Comparison of ENCODE assay signal across 23 cellular contexts in genomic region chr3:164306042-164306441, GRCh38.
"Had no signal": no experiment of that assay in that cellular context is flagged by ENCODE, and none has a peak within 500 bp of the region (broad histone marks: within the 10 kb centered on the region; RNA-seq: fewer than 3 reads in every experiment).

No MANE protein-coding gene starts in this region.

- H3K4me3 Mint-ChIP-seq: activated B cell treated with CpG ODN at 0.5 μM for 24 hours; activated CD4-positive, alpha-beta T cell treated with anti-CD3 and anti-CD28 coated beads for 36 hours; activated naive CD8-positive, alpha-beta T cell; activated T-cell treated with anti-CD3 and anti-CD28 coated beads, Interleukin-2, amount 50 U/mL, for 4 hours; nephron progenitor cell; stimulated activated naive CD8-positive, alpha-beta T cell treated with anti-CD3 and anti-CD28 coated beads, Interleukin-15, Interleukin-2, amounts not matched to agents 100 ng/mL and 50 ng/mL, for 24 hours had no signal

- DNase-seq: activated B cell treated with CpG ODN at 0.5 μM for 24 hours; activated CD4-positive, alpha-beta T cell treated with anti-CD3 and anti-CD28 coated beads for 36 hours; activated CD4-positive, alpha-beta T cell treated with anti-CD3 and anti-CD28 coated beads, Interleukin-2, amount 50 U/mL, for 48 hours; activated CD8-positive, alpha-beta memory T cell treated with anti-CD3 and anti-CD28 coated beads, Interleukin-2, amount 50 U/mL, for 48 hours; activated naive CD4-positive, alpha-beta T cell; activated T-cell treated with anti-CD3 and anti-CD28 coated beads, Interleukin-2, amount 50 U/mL, for 4 hours; adrenal gland; central memory CD4-positive, alpha-beta T cell; effector memory CD4-positive, alpha-beta T cell; head of caudate nucleus; islet precursor cell; left cardiac atrium; mesenchymal stem cell; nephron progenitor cell; pancreas; psoas muscle; substantia nigra; T-helper 9 cell; tibial artery had no signal

- H3K9me3 Mint-ChIP-seq: stimulated activated naive CD8-positive, alpha-beta T cell treated with anti-CD3 and anti-CD28 coated beads, Interleukin-15, Interleukin-2, amounts not matched to agents 100 ng/mL and 50 ng/mL, for 24 hours had no signal

- H3K36me3 Mint-ChIP-seq: activated naive CD8-positive, alpha-beta T cell had no signal

- H3K4me1 Mint-ChIP-seq: activated B cell treated with CpG ODN at 0.5 μM for 24 hours; activated CD4-positive, alpha-beta T cell treated with anti-CD3 and anti-CD28 coated beads for 36 hours; nephron progenitor cell had no signal

- H3K27me3 Mint-ChIP-seq: activated B cell treated with CpG ODN at 0.5 μM for 24 hours; activated CD4-positive, alpha-beta T cell treated with anti-CD3 and anti-CD28 coated beads for 36 hours; activated naive CD8-positive, alpha-beta T cell; stimulated activated naive CD8-positive, alpha-beta T cell treated with anti-CD3 and anti-CD28 coated beads, Interleukin-15, Interleukin-2, amounts not matched to agents 100 ng/mL and 50 ng/mL, for 24 hours had no signal

- ATAC-seq: activated CD4-positive, alpha-beta T cell treated with anti-CD3 and anti-CD28 coated beads for 36 hours; activated T-cell treated with anti-CD3 and anti-CD28 coated beads, Interleukin-2, amount 50 U/mL, for 4 hours; gastroesophageal sphincter; left cardiac atrium; pancreas; psoas muscle had no signal

- H3K27ac Mint-ChIP-seq: activated B cell treated with CpG ODN at 0.5 μM for 24 hours; activated CD4-positive, alpha-beta T cell treated with anti-CD3 and anti-CD28 coated beads for 36 hours; activated naive CD8-positive, alpha-beta T cell; activated T-helper 2 cell treated with anti-CD3 and anti-CD28 coated beads, Interferon-gamma antibody, Interleukin-2, Interleukin-4, amounts not matched to agents 10 μg/mL and 5 μg/mL and 100 μg/mL, durations not matched to agents 14 hours and 24 hours and 36 hours; nephron progenitor cell; stimulated activated naive CD8-positive, alpha-beta T cell treated with anti-CD3 and anti-CD28 coated beads, Interleukin-15, Interleukin-2, amounts not matched to agents 100 ng/mL and 50 ng/mL, for 24 hours had no signal
